In the genomic region with DNA sequence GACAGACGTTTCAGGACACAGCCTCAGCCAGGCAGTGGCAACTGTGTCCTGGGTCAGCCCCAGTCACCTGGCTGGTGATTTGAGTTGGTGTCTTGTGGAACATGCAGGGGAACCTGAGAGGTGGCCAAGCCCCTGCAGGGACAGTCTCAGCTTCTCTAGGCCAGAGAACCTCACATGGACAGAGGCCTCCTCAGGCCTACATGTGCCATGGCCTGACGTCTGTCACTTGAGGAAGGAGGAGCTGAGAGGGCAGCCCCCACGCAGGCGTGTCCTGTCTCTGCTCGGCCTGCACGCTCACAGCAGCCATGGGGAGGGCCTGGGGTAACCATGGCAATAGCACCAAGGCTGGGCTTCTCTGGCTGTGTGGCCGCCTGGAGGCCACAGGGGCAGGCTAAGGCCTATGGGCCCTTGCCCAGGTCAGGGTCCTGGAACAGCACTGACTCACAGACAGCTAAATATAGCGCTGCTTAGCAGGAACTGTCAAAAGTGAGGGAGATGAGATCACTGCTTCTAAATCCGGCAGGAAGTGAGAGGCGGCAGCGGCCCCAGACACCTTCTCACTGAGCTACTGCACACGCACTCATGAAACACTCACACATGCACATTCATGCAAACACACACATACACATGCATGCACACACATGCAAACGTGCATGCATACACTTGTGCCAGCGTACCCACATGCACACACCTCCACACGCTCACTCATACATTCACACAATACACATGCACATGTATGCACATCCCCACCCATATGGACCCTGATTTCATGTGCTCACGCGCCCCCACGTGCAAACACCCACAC, we compare ENCODE assay signal across 8 cellular contexts. TPM values are rescaled to one million over a fixed set of nuclear protein-coding genes. Genes with fewer than 3 reads are reported as not detected.
DNase-seq lines count a peak whose midpoint lies in the region; ATAC-seq and TF ChIP-seq lines count a peak whose summit lies in the region.

No MANE protein-coding gene starts in this region.

- H3K4me3 Mint-ChIP-seq in activated naive CD4-positive, alpha-beta T cell treated with anti-CD3 and anti-CD28 coated beads, Interleukin-2, amount 50 U/mL, for 24 hours, result peak overlapping the region; percentile 48

- H3K27me3 ChIP-seq in SJSA1 (replicated peaks) (no peaks in the 10 kb centered on the region), gastrocnemius medialis (no peaks in the 10 kb centered on the region)

- H3K36me3 ChIP-seq in SJSA1 (no peaks in the 10 kb centered on the region), gastrocnemius medialis (no peaks in the 10 kb centered on the region)

- peak in 1 of 2 donors; percentile 29 for TF ChIP-seq POLR2A in gastrocnemius medialis (IDR thresholded peaks at IDR 0.05)

- no peaks in the 10 kb centered on the region for H3K27me3 Mint-ChIP-seq in activated naive CD4-positive, alpha-beta T cell treated with anti-CD3 and anti-CD28 coated beads, Interleukin-2, amount 50 U/mL, for 24 hours

- H3K9me3 ChIP-seq in SJSA1 (replicated peaks) (no peaks in the 10 kb centered on the region), gastrocnemius medialis (no peaks in the 10 kb centered on the region)

- intact Hi-C loops in Right ventricle myocardium superior (cut with DNase I) (no loop called here), gastrocnemius medialis (cut with DNase I; ENCODE audit: low total_unique reads) (loop anchor here (2.0 to 5.0 kb wide), 5 partner anchors 17 to 229 kb away; no protein-coding TSS in a partner anchor)

- H3K9me3 Mint-ChIP-seq in activated naive CD4-positive, alpha-beta T cell treated with anti-CD3 and anti-CD28 coated beads, Interleukin-2, amount 50 U/mL, for 24 hours, result no peaks in the 10 kb centered on the region

- H3K4me1 ChIP-seq in SJSA1 (replicated peaks) (peaks cover 29% of the 10 kb centered on the region), gastrocnemius medialis (peaks cover 59 to 61% of the 10 kb centered on the region in 2 donors)

- peaks cover 28% of the 10 kb centered on the region for H3K4me1 Mint-ChIP-seq in activated naive CD4-positive, alpha-beta T cell treated with anti-CD3 and anti-CD28 coated beads, Interleukin-2, amount 50 U/mL, for 24 hours

- peaks cover 2% of the 10 kb centered on the region for H3K36me3 Mint-ChIP-seq in activated naive CD4-positive, alpha-beta T cell treated with anti-CD3 and anti-CD28 coated beads, Interleukin-2, amount 50 U/mL, for 24 hours

- peak overlapping the region; percentile 50 for H3K27ac ChIP-seq in SJSA1
- peak overlapping the region; percentile 87 to 99 (median 96) for H3K27ac ChIP-seq in gastrocnemius medialis

- DNase-seq in A172 (ENCODE audit: low spot score) (peak; percentile 97), SJSA1 (ENCODE audit: low read depth in 1 of 2, low spot score in 2 of 2) (peak; percentile 79 to 89), Right ventricle myocardium superior (peak; percentile 83), gastrocnemius medialis (peak; percentile 78 to 91), NCI-H146 (lab: John Stamatoyannopoulos, UW) (no peak)

- peak; percentile 82 for ATAC-seq in GM18907 (IDR thresholded peaks at IDR 0.05; ENCODE audit: unreplicated experiment)
- peak; percentile 88 for ATAC-seq in HG03103 (IDR thresholded peaks at IDR 0.05; ENCODE audit: low read depth, unreplicated experiment)
- peak; percentile 86 for ATAC-seq in Right ventricle myocardium superior (ENCODE audit: poor library complexity)
- peak; percentile 91 for ATAC-seq in gastrocnemius medialis

- in situ Hi-C loops in gastrocnemius medialis (cut with MboI; ENCODE audit: low sequenced_read_pairs in 4 of 4), result no loop called here

- peak in 2 of 5 experiments; percentile 25 to 42 for TF ChIP-seq CTCF in gastrocnemius medialis (IDR thresholded peaks at IDR 0.05 in 4 of 5, conservative IDR thresholded peaks at IDR 0.05 in 1 of 5)

- H3K27ac Mint-ChIP-seq in activated naive CD4-positive, alpha-beta T cell treated with anti-CD3 and anti-CD28 coated beads, Interleukin-2, amount 50 U/mL, for 24 hours, result peak overlapping the region; percentile 91

- H3K4me3 ChIP-seq in SJSA1 (no peak overlapping the region), gastrocnemius medialis (no peak overlapping the region)

RNA-seq across cellular contexts. Expression of a gene that starts 57.0 kb away (rescaled TPM):
- total RNA-seq in A172 (2014; rRNA removed; shearing (Covaris generic)), result 133 and 137 TPM in 2 replicates
- total RNA-seq in SJSA1 (2014; rRNA removed; shearing (Covaris generic)), result 51.3 and 111 TPM in 2 replicates
- total RNA-seq in Right ventricle myocardium superior (48.9 TPM), gastrocnemius medialis (10 to 100 TPM; 37.9 to 79.5 (median 72.5) TPM)
